In the genomic region with DNA sequence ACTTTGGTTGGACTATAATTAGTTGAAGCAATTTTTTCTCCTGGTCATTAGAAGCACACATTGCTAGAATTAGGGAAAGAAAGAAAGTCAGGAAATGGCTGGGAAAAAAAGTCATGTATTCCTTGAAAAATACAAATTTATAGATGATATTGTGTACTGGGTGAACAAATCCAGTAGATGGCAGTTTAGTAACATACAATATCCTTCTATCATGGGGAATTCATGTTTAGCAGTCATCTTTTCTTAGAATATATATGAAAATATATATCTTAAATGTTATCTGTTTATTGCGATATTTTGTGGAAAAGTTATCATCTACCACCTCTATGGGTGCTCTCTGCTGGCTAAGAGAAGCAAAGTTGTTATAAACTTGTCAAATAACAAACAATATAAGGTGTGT, we compare ENCODE assay signal across 11 cellular contexts.
DNase-seq lines count a peak whose midpoint lies in the region; ATAC-seq and TF ChIP-seq lines count a peak whose summit lies in the region.
"Had no signal": no experiment of that assay in that cellular context is flagged by ENCODE, and none has a peak within 500 bp of the region (broad histone marks: within the 10 kb centered on the region; RNA-seq: fewer than 3 reads in every experiment).

No MANE protein-coding gene starts in this region.

- TF ChIP-seq CTCF in retinal pigment epithelial cell (conservative IDR thresholded peaks at IDR 0.05; ENCODE audit: low read depth, low read length): peak; percentile 39

- DNase-seq in NCI-H2107 treated with DMSO at 0.1 percent for 48 hours (lab: John Stamatoyannopoulos, UW; ENCODE audit: unreplicated experiment) (peak; percentile 25), NCI-H2107 (lab: John Stamatoyannopoulos, UW) (no peak), NCI-H69 (lab: John Stamatoyannopoulos, UW) (peak; percentile 11), dedifferentiated amniotic fluid mesenchymal stem cell (ENCODE audit: extremely low spot score) (peak; percentile 36), retinal pigment epithelial cell (ENCODE audit: low read depth) (no peak)
- DNase-seq in stimulated activated CD4-positive, alpha-beta T cell treated with anti-CD3 and anti-CD28 coated beads, Interleukin-4, amount 100 ng/mL, for 1 hour: no peak
- DNase-seq: CD4-positive, CD25-positive, alpha-beta regulatory T cell had no signal

- ATAC-seq in HG02610 (IDR thresholded peaks at IDR 0.05; ENCODE audit: unreplicated experiment) (no peak), HG02938 (IDR thresholded peaks at IDR 0.05; ENCODE audit: unreplicated experiment) (no peak)

- H3K4me3 ChIP-seq in retinal pigment epithelial cell (ENCODE audit: low read length): no peak overlapping the region
- H3K4me3 ChIP-seq: SJSA1, skin epidermis had no signal

Comparison
In these comparisons a context has a peak if more than half of its experiments do, and no peak if none do; other contexts are left out.
1. DNase-seq: peak in NCI-H2107 treated with DMSO at 0.1 percent for 48 hours (single experiment), NCI-H69 (single experiment) and dedifferentiated amniotic fluid mesenchymal stem cell (single experiment); none in NCI-H2107 (single experiment), retinal pigment epithelial cell (single experiment) and stimulated activated CD4-positive, alpha-beta T cell treated with anti-CD3 and anti-CD28 coated beads, Interleukin-4, amount 100 ng/mL, for 1 hour (single experiment).